ENCODE assay signal across 29 cellular contexts in the genomic region with DNA sequence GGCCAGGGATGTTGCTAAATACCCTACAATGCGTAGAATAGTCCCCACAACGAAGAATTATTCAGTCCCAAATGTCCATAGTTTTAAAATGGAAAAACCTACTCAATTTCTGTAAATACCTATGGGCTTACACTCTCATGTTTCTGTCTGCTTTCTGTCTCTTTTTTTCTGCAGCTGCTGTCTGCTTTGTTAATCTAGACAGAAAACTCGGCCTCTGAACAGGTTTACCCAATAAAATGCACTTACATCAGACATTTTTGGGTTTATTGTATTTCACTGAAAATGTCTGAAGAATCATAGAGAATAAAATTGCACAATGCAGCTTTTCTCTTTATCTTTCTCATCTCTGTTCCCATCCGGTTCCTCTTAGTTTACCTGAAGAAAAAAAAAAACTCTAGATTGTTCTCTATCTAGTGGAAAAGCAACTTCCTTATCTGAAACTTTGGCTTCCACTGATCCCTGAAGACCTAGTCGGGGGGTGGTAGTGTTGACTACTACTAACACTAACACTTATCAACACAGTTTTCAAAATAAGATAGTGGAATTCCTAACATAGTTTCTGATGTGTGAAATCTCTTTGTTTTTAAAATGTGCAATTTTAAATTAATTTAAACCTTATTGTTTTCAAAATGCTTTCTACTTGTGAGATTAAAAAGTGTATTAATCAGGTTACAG.
"Had no signal": no experiment of that assay in that cellular context is flagged by ENCODE, and none has a peak within 500 bp of the region (broad histone marks: within the 10 kb centered on the region; RNA-seq: fewer than 3 reads in every experiment).

No MANE protein-coding gene starts in this region.

- H3K4me2 ChIP-seq: PC-9 had no signal

- H3K9me3 Mint-ChIP-seq: activated CD8-positive, alpha-beta T cell treated with anti-CD3 and anti-CD28 coated beads for 36 hours; activated naive CD4-positive, alpha-beta T cell treated with anti-CD3 and anti-CD28 coated beads for 36 hours; activated naive CD4-positive, alpha-beta T cell treated with anti-CD3 and anti-CD28 coated beads, Interleukin-2, amount 50 U/mL, for 72 hours; activated T-cell treated with anti-CD3 and anti-CD28 coated beads, Interleukin-2, amount 50 U/mL, for 4 hours; activated T-helper 1 cell treated with anti-CD3 and anti-CD28 coated beads, Interleukin-12 subunit alpha, Interleukin-12 subunit beta, Interleukin-2, Interleukin-4 antibody, amounts not matched to agents 30 ng/mL and 10 ng/mL and 1 ng/mL, durations not matched to agents 14 hours and 24 hours and 36 hours; central memory CD8-positive, alpha-beta T cell had no signal

- H3K36me3 ChIP-seq: cardiac muscle cell, WERI-Rb-1 had no signal

- H3K4me3 Mint-ChIP-seq: activated CD8-positive, alpha-beta T cell treated with anti-CD3 and anti-CD28 coated beads for 36 hours; activated naive CD4-positive, alpha-beta T cell treated with anti-CD3 and anti-CD28 coated beads for 36 hours; activated T-cell treated with anti-CD3 and anti-CD28 coated beads, Interleukin-2, amount 50 U/mL, for 4 hours; activated T-helper 1 cell treated with anti-CD3 and anti-CD28 coated beads, Interleukin-12 subunit alpha, Interleukin-12 subunit beta, Interleukin-2, Interleukin-4 antibody, amounts not matched to agents 30 ng/mL and 10 ng/mL and 1 ng/mL, durations not matched to agents 14 hours and 24 hours and 36 hours; central memory CD8-positive, alpha-beta T cell had no signal

- H3K4me3 ChIP-seq: cardiac muscle cell, K562, PC-9 had no signal

- FAIRE-seq: K562, RCC 7860 had no signal

- H3K36me3 Mint-ChIP-seq: activated naive CD4-positive, alpha-beta T cell treated with anti-CD3 and anti-CD28 coated beads, Interleukin-2, amount 50 U/mL, for 72 hours had no signal

- H3K27me3 ChIP-seq: cardiac muscle cell had no signal

- H3K27ac Mint-ChIP-seq: activated CD8-positive, alpha-beta T cell treated with anti-CD3 and anti-CD28 coated beads for 36 hours; activated naive CD4-positive, alpha-beta T cell treated with anti-CD3 and anti-CD28 coated beads for 36 hours; activated naive CD4-positive, alpha-beta T cell treated with anti-CD3 and anti-CD28 coated beads, Interleukin-2, amount 50 U/mL, for 72 hours; activated T-helper 1 cell treated with anti-CD3 and anti-CD28 coated beads, Interleukin-12 subunit alpha, Interleukin-12 subunit beta, Interleukin-2, Interleukin-4 antibody, amounts not matched to agents 30 ng/mL and 10 ng/mL and 1 ng/mL, durations not matched to agents 14 hours and 24 hours and 36 hours had no signal

- H3K4me1 Mint-ChIP-seq: central memory CD8-positive, alpha-beta T cell had no signal

- ATAC-seq: activated CD8-positive, alpha-beta T cell treated with anti-CD3 and anti-CD28 coated beads for 36 hours; activated naive CD4-positive, alpha-beta T cell treated with anti-CD3 and anti-CD28 coated beads, Interleukin-2, amount 50 U/mL, for 72 hours; activated T-cell treated with anti-CD3 and anti-CD28 coated beads, Interleukin-2, amount 50 U/mL, for 4 hours; K562; Right ventricle myocardium inferior had no signal

- H2AFZ ChIP-seq: PC-9 had no signal

- H3K27ac ChIP-seq: cardiac muscle cell, PC-9, RWPE1, WERI-Rb-1 had no signal

- DNase-seq: activated CD4-positive, alpha-beta T cell treated with anti-CD3 and anti-CD28 coated beads for 1 hour; activated CD4-positive, alpha-beta T cell treated with anti-CD3 and anti-CD28 coated beads for 48 hours; activated CD4-positive, CD25-positive, alpha-beta regulatory T cell; activated CD8-positive, alpha-beta T cell treated with anti-CD3 and anti-CD28 coated beads for 36 hours; activated gamma-delta T cell treated with Interleukin-2 at 50 U/mL for 16 hours; activated naive CD4-positive, alpha-beta T cell treated with anti-CD3 and anti-CD28 coated beads for 36 hours; activated T-cell treated with anti-CD3 and anti-CD28 coated beads, Interleukin-2, amount 50 U/mL, for 4 hours; amniotic stem cell; aorta; NCI-H1105; NCI-H1417 treated with DMSO at 0.1 percent for 48 hours; NCI-H1694; NCI-H1930; NCI-H510A; NCI-H526; NCI-H748 treated with DMSO at 0.1 percent for 48 hours; NK-92 treated with Interleukin-12 subunit alpha and Interleukin-12 subunit beta, amount 100 ng/mL, for 24 hours; SIG-M5; T1000; WERI-Rb-1 had no signal
